In the genomic region with DNA sequence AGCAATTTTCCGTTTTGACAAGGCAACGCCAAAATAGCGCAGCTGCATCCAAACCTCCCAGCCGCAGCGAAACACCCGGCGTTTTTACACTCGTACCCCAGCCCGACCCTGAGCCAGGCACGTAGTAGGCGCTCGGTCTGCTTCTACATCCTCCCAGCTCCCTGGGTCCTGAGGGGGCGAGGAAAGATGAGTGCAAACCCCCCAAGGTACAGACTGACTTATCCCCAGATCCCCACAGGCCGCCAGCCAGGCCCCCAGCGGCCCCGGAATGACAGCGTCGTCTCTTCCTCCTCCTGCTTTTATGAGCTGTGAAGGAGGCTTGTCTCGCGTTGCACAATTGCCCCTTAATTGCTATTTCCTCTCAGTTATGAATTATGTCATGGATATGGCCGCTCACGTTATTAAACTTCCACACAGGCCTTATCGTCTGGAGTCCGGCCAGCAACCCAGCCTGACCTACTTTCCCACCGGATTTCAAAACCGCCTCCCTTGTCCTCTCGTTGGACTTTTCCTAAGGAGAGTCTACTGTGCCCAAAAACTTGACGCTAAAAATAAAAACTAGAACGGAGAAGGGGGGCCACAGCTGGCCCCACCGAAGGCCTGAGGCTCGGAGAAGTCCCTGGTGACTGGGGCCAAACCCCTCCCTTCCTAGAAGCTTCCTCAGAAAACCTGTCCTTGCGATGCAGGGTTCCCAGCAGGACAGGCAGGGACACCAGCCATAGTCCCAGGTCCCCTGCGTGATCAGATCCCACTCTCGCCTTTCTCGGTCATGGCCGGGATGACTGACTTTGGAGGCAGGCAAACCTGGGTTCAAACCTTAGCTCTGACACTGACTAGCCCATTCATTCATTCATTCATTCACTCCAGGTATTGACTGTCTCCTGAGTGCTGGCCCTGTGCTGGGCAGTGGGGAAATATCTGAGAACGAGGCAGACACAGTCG, we compare ENCODE assay signal across 10 cellular contexts.
DNase-seq lines count a peak whose midpoint lies in the region; ATAC-seq, FAIRE-seq and TF ChIP-seq lines count a peak whose summit lies in the region.
"Had no signal": no experiment of that assay in that cellular context is flagged by ENCODE, and none has a peak within 500 bp of the region (broad histone marks: within the 10 kb centered on the region; RNA-seq: fewer than 3 reads in every experiment).

No MANE protein-coding gene starts in this region.

- H3K27me3 ChIP-seq in bronchial epithelial cell (ENCODE audit: control insufficient read depth, insufficient read depth, low read length) = no peaks in the 10 kb centered on the region

- TF ChIP-seq CTCF in bronchial epithelial cell (IDR thresholded peaks at IDR 0.05; ENCODE audit: insufficient read depth, low read length, severe bottlenecking) (no peak), mesothelial cell of epicardium (IDR thresholded peaks at IDR 0.05; ENCODE audit: unreplicated experiment) (no peak)

- peaks cover 49% of the 10 kb centered on the region for H3K4me1 Mint-ChIP-seq in mesothelial cell of epicardium

- H3K4me3 Mint-ChIP-seq in mesothelial cell of epicardium = peak overlapping the region; percentile 11

- H3K27ac Mint-ChIP-seq in mesothelial cell of epicardium = peak overlapping the region; percentile 87

- peak; percentile 57 for DNase-seq in A172 (ENCODE audit: low spot score)
- peak; percentile 48 for DNase-seq in LHCN-M2 (ENCODE audit: low read depth)
- peak; percentile 61 for DNase-seq in bronchial epithelial cell (ENCODE audit: low read depth)
- DNase-seq in mesothelial cell of epicardium (ENCODE audit: low spot score in 2 of 2, unreplicated experiment in 2 of 2) = peak in 1 of 2 experiments; percentile 61
- no peak for DNase-seq in activated CD4-positive, alpha-beta T cell treated with anti-CD3 and anti-CD28 coated beads, Interleukin-2, amount 50 U/mL, for 1 hour

- H3K36me3 Mint-ChIP-seq in mesothelial cell of epicardium = no peaks in the 10 kb centered on the region

- ATAC-seq in GM18907 (IDR thresholded peaks at IDR 0.05; ENCODE audit: unreplicated experiment) = no peak
- ATAC-seq in GM21360 (IDR thresholded peaks at IDR 0.05; ENCODE audit: unreplicated experiment) = no peak
- no peak for ATAC-seq in GM21423 (IDR thresholded peaks at IDR 0.05; ENCODE audit: unreplicated experiment)

- H3K27me3 Mint-ChIP-seq in mesothelial cell of epicardium (ENCODE audit: low read depth) = no peaks in the 10 kb centered on the region

- H3K4me3 ChIP-seq in bronchial epithelial cell (ENCODE audit: low read depth, low read length) = no peak overlapping the region
- H3K4me3 ChIP-seq: PC-9 had no signal

- FAIRE-seq in bronchial epithelial cell (lab: Jason Lieb, UNC) = no peak
- FAIRE-seq: G401.6 had no signal

- H3K9me3 Mint-ChIP-seq in mesothelial cell of epicardium = no peaks in the 10 kb centered on the region

- H3K36me3 ChIP-seq in bronchial epithelial cell (ENCODE audit: control insufficient read depth, insufficient read depth, low read length) = no peaks in the 10 kb centered on the region
